Comparison of ENCODE assay signal across 4 cellular contexts in the genomic region with DNA sequence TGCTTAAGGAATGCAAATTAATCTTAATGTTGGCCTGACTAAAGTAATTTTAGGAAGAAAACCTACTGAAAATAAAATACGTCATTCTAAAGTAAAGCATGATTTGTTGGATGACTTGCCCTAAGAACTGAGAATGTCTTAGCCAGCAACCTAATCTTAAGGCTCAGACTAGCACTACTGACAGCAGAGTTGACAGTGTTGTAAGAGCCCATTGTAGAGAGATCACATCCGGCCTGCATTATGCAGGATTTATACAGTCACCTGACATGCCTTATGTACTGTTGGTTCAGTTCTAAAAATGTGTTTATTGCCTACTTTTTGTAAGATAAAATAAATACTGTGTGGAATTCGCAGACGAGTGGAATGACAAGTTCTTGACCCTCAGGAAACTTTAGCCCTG.
"Had no signal": no experiment of that assay in that cellular context is flagged by ENCODE, and none has a peak within 500 bp of the region (broad histone marks: within the 10 kb centered on the region; RNA-seq: fewer than 3 reads in every experiment).

No MANE protein-coding gene starts in this region.

- H3K9ac ChIP-seq: GM23248 had no signal

- H3K4me1 ChIP-seq: HAP-1 had no signal

- H3K9me3 ChIP-seq: HAP-1 had no signal

- H3K27ac ChIP-seq: GM23248 had no signal

- H3K4me3 ChIP-seq: GM23248, HAP-1 had no signal

- DNase-seq: GM23248, GOT3, H7 had no signal

- H3K36me3 ChIP-seq: HAP-1 had no signal

- H2AFZ ChIP-seq: GM23248 had no signal
